1 cellular context compared by ENCODE assay signal in the genomic region with DNA sequence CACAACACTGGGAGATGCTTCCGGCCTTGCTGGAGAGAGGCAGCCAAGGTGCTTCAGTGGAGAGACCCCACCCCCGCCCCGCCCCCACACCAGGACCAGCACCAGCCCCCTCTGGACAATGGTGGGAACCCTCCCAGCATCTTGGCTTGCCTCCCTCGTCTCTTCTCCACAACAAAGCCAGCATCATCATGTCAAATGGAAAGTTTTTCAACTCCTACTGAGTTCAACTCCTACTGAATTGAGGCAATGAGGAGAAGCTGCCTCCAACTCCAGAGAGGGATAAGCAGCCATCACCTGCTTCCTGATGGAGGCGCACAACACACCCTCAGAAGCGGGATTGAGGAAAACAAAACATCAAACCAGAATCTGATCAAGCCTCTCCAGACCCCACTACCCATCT.
TF ChIP-seq lines count a peak whose summit lies in the region.

No MANE protein-coding gene starts in this region.

TF ChIP-seq in WTC11, 78 proteins besides CTCF, POLR2A, EP300 and RAD21 (continued from another document):
- TF ChIP-seq MXD4 (CRISPR knock-in tag; IDR thresholded peaks at IDR 0.05; ENCODE audit: borderline replicate concordance) (no peak), ZBTB21 (CRISPR knock-in tag; IDR thresholded peaks at IDR 0.05; ENCODE audit: borderline replicate concordance) (no peak), ZNF416 (CRISPR knock-in tag; IDR thresholded peaks at IDR 0.05) (no peak), JAZF1 (CRISPR knock-in tag; IDR thresholded peaks at IDR 0.05) (no peak)
- TF ChIP-seq, protein P1, sequence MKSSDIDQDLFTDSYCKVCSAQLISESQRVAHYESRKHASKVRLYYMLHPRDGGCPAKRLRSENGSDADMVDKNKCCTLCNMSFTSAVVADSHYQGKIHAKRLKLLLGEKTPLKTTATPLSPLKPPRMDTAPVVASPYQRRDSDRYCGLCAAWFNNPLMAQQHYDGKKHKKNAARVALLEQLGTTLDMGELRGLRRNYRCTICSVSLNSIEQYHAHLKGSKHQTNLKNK (CRISPR knock-in tag; IDR thresholded peaks at IDR 0.05), result no peak
- TF ChIP-seq, protein P2, sequence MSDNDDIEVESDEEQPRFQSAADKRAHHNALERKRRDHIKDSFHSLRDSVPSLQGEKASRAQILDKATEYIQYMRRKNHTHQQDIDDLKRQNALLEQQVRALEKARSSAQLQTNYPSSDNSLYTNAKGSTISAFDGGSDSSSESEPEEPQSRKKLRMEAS (CRISPR knock-in tag; IDR thresholded peaks at IDR 0.05), result no peak
